In the genomic region with DNA sequence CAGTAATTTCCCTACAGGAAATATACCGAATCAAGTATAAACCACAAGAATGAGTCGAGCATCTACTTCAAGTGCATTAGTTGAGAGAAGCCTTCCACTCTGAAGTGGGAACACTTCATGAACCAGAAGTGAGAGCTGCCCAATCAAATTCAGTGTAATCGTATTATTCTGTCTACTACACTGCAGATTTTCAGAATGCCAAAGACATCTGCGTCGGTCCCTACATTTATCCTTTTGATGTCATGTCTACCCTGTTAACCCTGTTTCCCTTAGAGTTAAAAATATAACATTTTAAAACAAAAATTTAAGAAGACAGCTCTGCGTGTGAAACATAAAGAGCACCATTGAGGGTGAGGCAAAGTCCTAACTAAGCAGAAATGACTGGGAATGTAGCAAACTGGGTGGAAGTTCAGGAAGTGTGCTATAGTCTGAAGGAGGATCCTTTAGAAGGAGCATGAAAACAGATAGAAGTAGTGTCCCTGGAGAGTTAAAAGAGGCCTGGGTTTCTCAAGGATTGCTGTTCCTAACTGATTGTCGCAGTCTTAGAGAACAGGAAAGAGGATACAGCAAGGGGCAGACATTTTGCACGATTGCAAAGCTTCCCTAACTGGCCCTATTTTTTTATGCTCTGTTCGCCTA, we compare ENCODE assay signal across 1 cellular context.
TF ChIP-seq lines count a peak whose summit lies in the region.

No MANE protein-coding gene starts in this region.

TF ChIP-seq in GM12878, 131 proteins besides CTCF, POLR2A, EP300 and RAD21 (continued from another document):
- TF ChIP-seq, protein P1, sequence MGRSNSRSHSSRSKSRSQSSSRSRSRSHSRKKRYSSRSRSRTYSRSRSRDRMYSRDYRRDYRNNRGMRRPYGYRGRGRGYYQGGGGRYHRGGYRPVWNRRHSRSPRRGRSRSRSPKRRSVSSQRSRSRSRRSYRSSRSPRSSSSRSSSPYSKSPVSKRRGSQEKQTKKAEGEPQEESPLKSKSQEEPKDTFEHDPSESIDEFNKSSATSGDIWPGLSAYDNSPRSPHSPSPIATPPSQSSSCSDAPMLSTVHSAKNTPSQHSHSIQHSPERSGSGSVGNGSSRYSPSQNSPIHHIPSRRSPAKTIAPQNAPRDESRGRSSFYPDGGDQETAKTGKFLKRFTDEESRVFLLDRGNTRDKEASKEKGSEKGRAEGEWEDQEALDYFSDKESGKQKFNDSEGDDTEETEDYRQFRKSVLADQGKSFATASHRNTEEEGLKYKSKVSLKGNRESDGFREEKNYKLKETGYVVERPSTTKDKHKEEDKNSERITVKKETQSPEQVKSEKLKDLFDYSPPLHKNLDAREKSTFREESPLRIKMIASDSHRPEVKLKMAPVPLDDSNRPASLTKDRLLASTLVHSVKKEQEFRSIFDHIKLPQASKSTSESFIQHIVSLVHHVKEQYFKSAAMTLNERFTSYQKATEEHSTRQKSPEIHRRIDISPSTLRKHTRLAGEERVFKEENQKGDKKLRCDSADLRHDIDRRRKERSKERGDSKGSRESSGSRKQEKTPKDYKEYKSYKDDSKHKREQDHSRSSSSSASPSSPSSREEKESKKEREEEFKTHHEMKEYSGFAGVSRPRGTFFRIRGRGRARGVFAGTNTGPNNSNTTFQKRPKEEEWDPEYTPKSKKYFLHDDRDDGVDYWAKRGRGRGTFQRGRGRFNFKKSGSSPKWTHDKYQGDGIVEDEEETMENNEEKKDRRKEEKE (IDR thresholded peaks at IDR 0.05), result no peak
- TF ChIP-seq, protein P2, sequence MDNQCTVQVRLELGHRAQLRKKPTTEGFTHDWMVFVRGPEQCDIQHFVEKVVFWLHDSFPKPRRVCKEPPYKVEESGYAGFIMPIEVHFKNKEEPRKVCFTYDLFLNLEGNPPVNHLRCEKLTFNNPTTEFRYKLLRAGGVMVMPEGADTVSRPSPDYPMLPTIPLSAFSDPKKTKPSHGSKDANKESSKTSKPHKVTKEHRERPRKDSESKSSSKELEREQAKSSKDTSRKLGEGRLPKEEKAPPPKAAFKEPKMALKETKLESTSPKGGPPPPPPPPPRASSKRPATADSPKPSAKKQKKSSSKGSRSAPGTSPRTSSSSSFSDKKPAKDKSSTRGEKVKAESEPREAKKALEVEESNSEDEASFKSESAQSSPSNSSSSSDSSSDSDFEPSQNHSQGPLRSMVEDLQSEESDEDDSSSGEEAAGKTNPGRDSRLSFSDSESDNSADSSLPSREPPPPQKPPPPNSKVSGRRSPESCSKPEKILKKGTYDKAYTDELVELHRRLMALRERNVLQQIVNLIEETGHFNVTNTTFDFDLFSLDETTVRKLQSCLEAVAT (IDR thresholded peaks at IDR 0.05), result peak; percentile 52; the same call in 1 of the 2 replicates
- TF ChIP-seq CBX3 (IDR thresholded peaks at IDR 0.05; ENCODE audit: borderline replicate concordance, low read depth), result no peak
- TF ChIP-seq SMAD1 (IDR thresholded peaks at IDR 0.05; ENCODE audit: low read depth, partially characterized antibody), result no peak
- TF ChIP-seq, protein P3, sequence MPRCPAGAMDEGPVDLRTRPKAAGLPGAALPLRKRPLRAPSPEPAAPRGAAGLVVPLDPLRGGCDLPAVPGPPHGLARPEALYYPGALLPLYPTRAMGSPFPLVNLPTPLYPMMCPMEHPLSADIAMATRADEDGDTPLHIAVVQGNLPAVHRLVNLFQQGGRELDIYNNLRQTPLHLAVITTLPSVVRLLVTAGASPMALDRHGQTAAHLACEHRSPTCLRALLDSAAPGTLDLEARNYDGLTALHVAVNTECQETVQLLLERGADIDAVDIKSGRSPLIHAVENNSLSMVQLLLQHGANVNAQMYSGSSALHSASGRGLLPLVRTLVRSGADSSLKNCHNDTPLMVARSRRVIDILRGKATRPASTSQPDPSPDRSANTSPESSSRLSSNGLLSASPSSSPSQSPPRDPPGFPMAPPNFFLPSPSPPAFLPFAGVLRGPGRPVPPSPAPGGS (IDR thresholded peaks at IDR 0.05; ENCODE audit: borderline replicate concordance, insufficient read depth, low read depth, low read length, poor library complexity, severe bottlenecking), result no peak
- TF ChIP-seq IKZF1 (conservative IDR thresholded peaks at IDR 0.05), result 0 out of 2 replicates have a peak, but pooled peaks have one; percentile 37
- peak; percentile 87 for TF ChIP-seq RUNX3 (IDR thresholded peaks at IDR 0.05; ENCODE audit: low read length)
- TF ChIP-seq, protein P4, sequence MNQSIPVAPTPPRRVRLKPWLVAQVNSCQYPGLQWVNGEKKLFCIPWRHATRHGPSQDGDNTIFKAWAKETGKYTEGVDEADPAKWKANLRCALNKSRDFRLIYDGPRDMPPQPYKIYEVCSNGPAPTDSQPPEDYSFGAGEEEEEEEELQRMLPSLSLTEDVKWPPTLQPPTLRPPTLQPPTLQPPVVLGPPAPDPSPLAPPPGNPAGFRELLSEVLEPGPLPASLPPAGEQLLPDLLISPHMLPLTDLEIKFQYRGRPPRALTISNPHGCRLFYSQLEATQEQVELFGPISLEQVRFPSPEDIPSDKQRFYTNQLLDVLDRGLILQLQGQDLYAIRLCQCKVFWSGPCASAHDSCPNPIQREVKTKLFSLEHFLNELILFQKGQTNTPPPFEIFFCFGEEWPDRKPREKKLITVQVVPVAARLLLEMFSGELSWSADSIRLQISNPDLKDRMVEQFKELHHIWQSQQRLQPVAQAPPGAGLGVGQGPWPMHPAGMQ (IDR thresholded peaks at IDR 0.05; ENCODE audit: borderline replicate concordance), result no peak
- no peak for TF ChIP-seq RB1 (IDR thresholded peaks at IDR 0.05; ENCODE audit: borderline replicate concordance)
- TF ChIP-seq TCF12 (IDR thresholded peaks at IDR 0.05; ENCODE audit: low read depth, low read length), result no peak
- no peak for TF ChIP-seq ZNF207 (IDR thresholded peaks at IDR 0.05; ENCODE audit: borderline replicate concordance)
- TF ChIP-seq CREM (IDR thresholded peaks at IDR 0.05; ENCODE audit: low read depth), result no peak
- no peak for TF ChIP-seq CBFB (IDR thresholded peaks at IDR 0.05; ENCODE audit: low read depth)
- TF ChIP-seq YY1 (IDR thresholded peaks at IDR 0.05; ENCODE audit: low read depth, low read length), result peak; percentile 68
- TF ChIP-seq, protein P5, sequence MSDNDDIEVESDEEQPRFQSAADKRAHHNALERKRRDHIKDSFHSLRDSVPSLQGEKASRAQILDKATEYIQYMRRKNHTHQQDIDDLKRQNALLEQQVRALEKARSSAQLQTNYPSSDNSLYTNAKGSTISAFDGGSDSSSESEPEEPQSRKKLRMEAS (IDR thresholded peaks at IDR 0.05; ENCODE audit: low read depth, low read length), result no peak
